ENCODE assay signal across 8 cellular contexts in the genomic region with DNA sequence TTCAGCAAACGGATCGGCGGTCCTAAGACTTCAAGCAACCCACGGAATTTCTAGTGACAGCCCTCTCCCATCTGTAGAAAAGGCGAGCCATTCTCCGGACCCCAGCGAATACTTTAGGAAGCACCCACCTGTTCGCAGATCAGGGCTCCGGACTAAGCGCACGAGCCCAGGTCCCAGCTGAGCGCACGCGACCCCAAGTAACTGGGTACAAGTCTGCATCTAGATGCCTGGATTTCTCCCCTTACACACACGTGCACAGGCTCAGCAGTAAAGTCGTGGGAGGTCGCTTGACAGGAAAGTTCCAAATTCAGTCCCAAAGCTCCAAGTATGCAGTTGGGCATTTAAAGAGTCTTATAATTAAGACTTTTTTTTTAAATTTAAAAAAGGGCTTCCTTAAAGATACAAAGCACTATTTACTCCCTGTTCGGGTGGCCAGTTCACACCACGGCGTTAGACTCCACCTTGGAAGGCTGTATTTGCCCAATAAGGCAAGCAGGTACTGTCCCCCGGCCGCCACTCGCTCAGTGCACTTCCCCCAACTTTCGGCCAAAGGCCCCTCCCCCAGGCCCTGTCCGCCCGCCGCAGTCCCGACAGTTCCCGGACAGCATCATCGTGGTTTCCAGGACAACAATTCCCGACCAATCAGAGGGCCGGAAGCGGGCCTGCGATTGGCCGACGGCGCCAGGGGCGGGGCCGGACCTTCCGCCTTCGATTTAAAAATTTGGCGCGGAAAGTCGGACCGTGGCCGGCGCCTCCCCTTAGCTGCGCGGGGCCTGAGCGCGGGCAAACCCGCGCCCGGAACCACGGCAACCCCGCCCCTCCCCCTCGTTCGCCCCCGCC. TPM values are rescaled to one million over a fixed set of nuclear protein-coding genes. Genes with fewer than 3 reads are reported as not detected.
DNase-seq lines count a peak whose midpoint lies in the region; ATAC-seq and FAIRE-seq lines count a peak whose summit lies in the region.

A gene with protein sequence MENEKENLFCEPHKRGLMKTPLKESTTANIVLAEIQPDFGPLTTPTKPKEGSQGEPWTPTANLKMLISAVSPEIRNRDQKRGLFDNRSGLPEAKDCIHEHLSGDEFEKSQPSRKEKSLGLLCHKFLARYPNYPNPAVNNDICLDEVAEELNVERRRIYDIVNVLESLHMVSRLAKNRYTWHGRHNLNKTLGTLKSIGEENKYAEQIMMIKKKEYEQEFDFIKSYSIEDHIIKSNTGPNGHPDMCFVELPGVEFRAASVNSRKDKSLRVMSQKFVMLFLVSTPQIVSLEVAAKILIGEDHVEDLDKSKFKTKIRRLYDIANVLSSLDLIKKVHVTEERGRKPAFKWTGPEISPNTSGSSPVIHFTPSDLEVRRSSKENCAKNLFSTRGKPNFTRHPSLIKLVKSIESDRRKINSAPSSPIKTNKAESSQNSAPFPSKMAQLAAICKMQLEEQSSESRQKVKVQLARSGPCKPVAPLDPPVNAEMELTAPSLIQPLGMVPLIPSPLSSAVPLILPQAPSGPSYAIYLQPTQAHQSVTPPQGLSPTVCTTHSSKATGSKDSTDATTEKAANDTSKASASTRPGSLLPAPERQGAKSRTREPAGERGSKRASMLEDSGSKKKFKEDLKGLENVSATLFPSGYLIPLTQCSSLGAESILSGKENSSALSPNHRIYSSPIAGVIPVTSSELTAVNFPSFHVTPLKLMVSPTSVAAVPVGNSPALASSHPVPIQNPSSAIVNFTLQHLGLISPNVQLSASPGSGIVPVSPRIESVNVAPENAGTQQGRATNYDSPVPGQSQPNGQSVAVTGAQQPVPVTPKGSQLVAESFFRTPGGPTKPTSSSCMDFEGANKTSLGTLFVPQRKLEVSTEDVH (minus strand): TSS at position 526 of the 840 bp plus-strand sequence. CDS start 824 bp downstream, outside the sequence.

- peak within 1 kb of the TSS; percentile 22 for H3K9ac ChIP-seq in endocrine pancreas (ENCODE audit: control insufficient read depth, insufficient read depth, low read length)

- FAIRE-seq in HTR-8/SVneo (lab: Jason Lieb, UNC) = peak; percentile 36

- H3K36me3 ChIP-seq in endocrine pancreas (ENCODE audit: control insufficient read depth, insufficient read depth, low read length) = no peaks in the 10 kb centered on the region

- POLR2A ChIA-PET in activated CD8-positive, alpha-beta memory T cell treated with anti-CD3 and anti-CD28 coated beads for 36 hours (lab: Charles Lee) = interaction anchor here (1.2 kb wide), 1 partner anchor 124 kb away, joined by 3 read pairs; the partner anchor contains the start of gene ZDHHC13

- peak; percentile 84 for ATAC-seq in GM21381 (IDR thresholded peaks at IDR 0.05; ENCODE audit: unreplicated experiment)

- H3K27me3 ChIP-seq in endocrine pancreas (ENCODE audit: control insufficient read depth, insufficient read depth, low read length) = peaks cover 18% of the 10 kb centered on the region

- DNase-seq in COLO829 (ENCODE audit: low spot score) (peak; percentile 97), HTR-8/SVneo (ENCODE audit: insufficient read length, low spot score) (peak; percentile 98), NOMO-1 treated with DMSO at 0.1 percent for 48 hours (lab: John Stamatoyannopoulos, UW; ENCODE audit: unreplicated experiment) (peak; percentile 92), mesenteric fat pad (ENCODE audit: low spot score) (peak; percentile 95)
- DNase-seq in stimulated activated CD8-positive, alpha-beta memory T cell treated with anti-CD3 and anti-CD28 coated beads, Interleukin-15, amount 100 ng/mL, for 1 hour (ENCODE audit: low read depth) = peak; percentile 59

- H3K9me3 ChIP-seq in endocrine pancreas (ENCODE audit: control insufficient read depth, low read length) = no peaks in the 10 kb centered on the region

- CTCF ChIA-PET in activated CD8-positive, alpha-beta memory T cell treated with anti-CD3 and anti-CD28 coated beads for 36 hours (lab: Charles Lee) = no interaction called here

- H3K4me3 ChIP-seq in endocrine pancreas (ENCODE audit: control insufficient read depth, insufficient read depth, low read length) = peak within 1 kb of the TSS; percentile 18

- H3K4me1 ChIP-seq in endocrine pancreas (ENCODE audit: control insufficient read depth, insufficient read depth, low read length) = no peaks in the 10 kb centered on the region

RNA-seq across cellular contexts. Expression of the gene that starts here (rescaled TPM):
- 10 to 100 TPM; 13.3 to 14.6 TPM for total RNA-seq in activated CD8-positive, alpha-beta memory T cell treated with anti-CD3 and anti-CD28 coated beads for 36 hours
- total RNA-seq in mesenteric fat pad = not detected

Comparison
In these comparisons a context has a peak if more than half of its experiments do, and no peak if none do; other contexts are left out.
1. Peak in every context shown above with its lines: DNase-seq, ATAC-seq and H3K4me3 ChIP-seq.
2. RNA of the gene that starts here (total RNA-seq): 13.3 to 14.6 TPM in activated CD8-positive, alpha-beta memory T cell treated with anti-CD3 and anti-CD28 coated beads for 36 hours; not detected in mesenteric fat pad (single experiment); every median in the first group is over 10 times any median in the second.
3. Peak in DNase-seq in mesenteric fat pad; RNA of the gene not detected or under 1 TPM.